Comparison of ENCODE assay signal across 16 cellular contexts in the genomic region with DNA sequence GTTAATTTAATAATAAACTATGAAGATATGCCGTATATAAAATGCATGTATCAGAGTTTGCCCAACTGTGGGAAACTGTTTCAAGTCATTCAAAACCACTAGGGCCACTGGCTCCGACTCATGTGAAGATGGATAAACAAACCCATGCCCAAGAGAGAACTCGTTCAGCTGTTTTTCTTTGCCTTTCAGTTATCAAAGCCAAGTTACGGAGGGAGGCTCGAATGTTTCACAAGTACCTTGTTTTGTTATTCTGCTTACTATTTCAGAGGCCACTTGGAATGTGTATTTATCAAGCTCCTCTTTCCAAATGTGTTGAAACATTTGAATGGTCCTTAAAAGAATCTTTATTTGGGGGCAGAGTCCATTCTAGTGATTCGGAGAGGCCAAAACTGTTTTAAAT.
DNase-seq lines count a peak whose midpoint lies in the region; ATAC-seq and TF ChIP-seq lines count a peak whose summit lies in the region.
"Had no signal": no experiment of that assay in that cellular context is flagged by ENCODE, and none has a peak within 500 bp of the region (broad histone marks: within the 10 kb centered on the region; RNA-seq: fewer than 3 reads in every experiment).

No MANE protein-coding gene starts in this region.

- TF ChIP-seq CTCF in AG09319 (IDR thresholded peaks at IDR 0.05; ENCODE audit: low read depth, low read length) (no peak), astrocyte of the spinal cord (IDR thresholded peaks at IDR 0.05; ENCODE audit: low read depth, low read length) (no peak), left ventricle myocardium inferior (IDR thresholded peaks at IDR 0.05; ENCODE audit: borderline replicate concordance) (no peak), MM.1S (IDR thresholded peaks at IDR 0.05; ENCODE audit: low read length) (no peak)

- DNase-seq in AG09319 (ENCODE audit: extremely low read depth, low read depth) (peak; percentile 74), astrocyte of the spinal cord (ENCODE audit: low read depth, low spot score) (peak; percentile 45), left ventricle myocardium inferior (no peak), sciatic nerve (ENCODE audit: low spot score) (no peak), MM.1S (no peak), NOMO-1 (lab: John Stamatoyannopoulos, UW; ENCODE audit: unreplicated experiment in 2 of 2) (no peak), ACHN (no peak)
- DNase-seq in activated CD8-positive, alpha-beta memory T cell treated with anti-CD3 and anti-CD28 coated beads, Interleukin-2, amount 50 U/mL, for 4 hours, result no peak
- DNase-seq: activated CD4-positive, alpha-beta T cell treated with anti-CD3 and anti-CD28 coated beads for 4 hours; activated naive CD8-positive, alpha-beta T cell treated with anti-CD3 and anti-CD28 coated beads, Interleukin-2, amount 50 U/mL, for 24 hours; activated T-cell treated with anti-CD3 and anti-CD28 coated beads, Interleukin-2, amount 50 U/mL, for 1 hour; foreskin melanocyte; MV-4-11; NCI-H2107; NK-92 treated with Interleukin-12 subunit alpha and Interleukin-12 subunit beta, amount 100 ng/mL, for 24 hours; SHP77 had no signal

- H2AFZ ChIP-seq in MM.1S (ENCODE audit: low read length), result no peak overlapping the region

- peaks cover 35% of the 10 kb centered on the region for H3K36me3 ChIP-seq in left ventricle myocardium inferior
- H3K36me3 ChIP-seq in MM.1S (replicated peaks; ENCODE audit: insufficient read depth, low read length), result no peaks in the 10 kb centered on the region

- H3K9me2 ChIP-seq in MM.1S (replicated peaks; ENCODE audit: insufficient read depth, low read length), result no peaks in the 10 kb centered on the region

- no peaks in the 10 kb centered on the region for H4K20me1 ChIP-seq in MM.1S (ENCODE audit: insufficient read depth, low read length)

- peaks cover 3% of the 10 kb centered on the region for H3K27me3 ChIP-seq in left ventricle myocardium inferior (ENCODE audit: low read depth)
- H3K27me3 ChIP-seq in MM.1S (replicated peaks; ENCODE audit: insufficient read depth, low read length), result no peaks in the 10 kb centered on the region

- no peaks in the 10 kb centered on the region for H3F3A ChIP-seq in MM.1S (ENCODE audit: insufficient read depth, low read length)

- H3K9ac ChIP-seq in MM.1S (ENCODE audit: low read length), result no peak overlapping the region

- peak; percentile 78 for ATAC-seq in sciatic nerve
- ATAC-seq: activated naive CD8-positive, alpha-beta T cell treated with anti-CD3 and anti-CD28 coated beads, Interleukin-2, amount 50 U/mL, for 24 hours had no signal

- H3K27ac ChIP-seq in left ventricle myocardium inferior (replicated peaks), result peak overlapping the region; percentile 68
- H3K27ac ChIP-seq in MM.1S (ENCODE audit: low read length), result no peak overlapping the region

- intact Hi-C loops in left ventricle myocardium inferior (cut with micrococcal nuclease) (no loop called here), sciatic nerve (cut with DNase I) (no loop called here)

- H3K79me2 ChIP-seq in MM.1S (ENCODE audit: low read length), result no peaks in the 10 kb centered on the region

- no peak overlapping the region for H3K4me2 ChIP-seq in MM.1S (ENCODE audit: low read depth, low read length)

- H3K4me1 ChIP-seq in left ventricle myocardium inferior, result peaks cover 21% of the 10 kb centered on the region
- 0 out of 2 replicates have a peak, but pooled peaks cover under 1% of the 10 kb centered on the region for H3K4me1 ChIP-seq in MM.1S (ENCODE audit: low read length)

- H3K9me3 ChIP-seq in left ventricle myocardium inferior (replicated peaks) (no peaks in the 10 kb centered on the region), MM.1S (replicated peaks; ENCODE audit: insufficient read depth, low read length) (no peaks in the 10 kb centered on the region)

- in situ Hi-C loops in astrocyte of the spinal cord (cut with HindIII; ENCODE audit: low sequenced_read_pairs) (no loop called here), ACHN (cut with HindIII; ENCODE audit: low pct_ligation_motif_present, low pct_unique_long_range_greater_than_20kb, low sequenced_read_pairs) (no loop called here)

- H3K4me3 ChIP-seq in astrocyte of the spinal cord (ENCODE audit: low read depth, low read length) (no peak overlapping the region), left ventricle myocardium inferior (no peak overlapping the region), MM.1S (ENCODE audit: low read length) (no peak overlapping the region)

Comparison
In these comparisons a context has a peak if more than half of its experiments do, and no peak if none do; other contexts are left out.
1. DNase-seq: peak in AG09319 (single experiment) and astrocyte of the spinal cord (single experiment); none in left ventricle myocardium inferior (single experiment), sciatic nerve (single experiment), MM.1S (single experiment), activated CD8-positive, alpha-beta memory T cell treated with anti-CD3 and anti-CD28 coated beads, Interleukin-2, amount 50 U/mL, for 4 hours (single experiment), NOMO-1 (0 of 2) and ACHN (single experiment).